8 cellular contexts compared by ENCODE assay signal in genomic region chr13:114118763-114119123, GRCh38. TPM values are rescaled to one million over a fixed set of nuclear protein-coding genes. Genes with fewer than 3 reads are reported as not detected.
DNase-seq lines count a peak whose midpoint lies in the region; ATAC-seq and TF ChIP-seq lines count a peak whose summit lies in the region.

No MANE protein-coding gene starts in this region.

- H3K27ac ChIP-seq in left ventricle myocardium inferior (replicated peaks), result peak overlapping the region; percentile 77

- H3K4me3 ChIP-seq in left ventricle myocardium inferior (peak overlapping the region; percentile 32), skeletal muscle satellite cell (ENCODE audit: low read length) (peak overlapping the region; percentile 49)

- peak; percentile 51 for DNase-seq in GM19238 (ENCODE audit: insufficient read length, low spot score)
- DNase-seq in activated CD8-positive, alpha-beta T cell treated with anti-CD3 and anti-CD28 coated beads, Interleukin-2, amount 10 ng/mL, durations not matched to agents 7 days and 5 days, result no peak
- DNase-seq in left ventricle myocardium inferior, result no peak
- no peak for DNase-seq in central memory CD4-positive, alpha-beta T cell
- DNase-seq in activated CD4-positive, alpha-beta T cell treated with anti-CD3 and anti-CD28 coated beads, Interleukin-2, amount 50 U/mL, for 48 hours, result no peak

- no peaks in the 10 kb centered on the region for H3K36me3 ChIP-seq in left ventricle myocardium inferior
- H3K36me3 ChIP-seq in skeletal muscle satellite cell (ENCODE audit: insufficient read depth, low read length), result peaks cover 3% of the 10 kb centered on the region

- CTCF ChIA-PET in activated CD8-positive, alpha-beta T cell treated with anti-CD3 and anti-CD28 coated beads, Interleukin-2, amount 10 ng/mL, durations not matched to agents 7 days and 5 days (lab: Charles Lee), result interaction anchor here (0.7 to 1.4 kb wide), 2 partner anchors 12 to 94 kb away, joined by 3 to 4 read pairs; no protein-coding TSS in a partner anchor

- H3K36me3 Mint-ChIP-seq in activated CD8-positive, alpha-beta T cell treated with anti-CD3 and anti-CD28 coated beads, Interleukin-2, amount 10 ng/mL, durations not matched to agents 7 days and 5 days (ENCODE audit: low read depth), result peaks cover 21% of the 10 kb centered on the region

- ATAC-seq in activated CD8-positive, alpha-beta T cell treated with anti-CD3 and anti-CD28 coated beads, Interleukin-2, amount 10 ng/mL, durations not matched to agents 7 days and 5 days, result no peak
- ATAC-seq in HG02678 (IDR thresholded peaks at IDR 0.05; ENCODE audit: unreplicated experiment), result no peak
- no peak for ATAC-seq in HG02759 (IDR thresholded peaks at IDR 0.05; ENCODE audit: unreplicated experiment)

- H3K27ac Mint-ChIP-seq in activated CD8-positive, alpha-beta T cell treated with anti-CD3 and anti-CD28 coated beads, Interleukin-2, amount 10 ng/mL, durations not matched to agents 7 days and 5 days, result peak overlapping the region; percentile 43

- H3K4me1 Mint-ChIP-seq in activated CD8-positive, alpha-beta T cell treated with anti-CD3 and anti-CD28 coated beads, Interleukin-2, amount 10 ng/mL, durations not matched to agents 7 days and 5 days (ENCODE audit: low read depth), result peaks cover 54% of the 10 kb centered on the region

- peaks cover 60% of the 10 kb centered on the region for H3K4me1 ChIP-seq in left ventricle myocardium inferior
- peaks cover 78% of the 10 kb centered on the region for H3K4me1 ChIP-seq in skeletal muscle satellite cell (ENCODE audit: control insufficient read depth, insufficient read depth, low read length)

- H3K4me3 Mint-ChIP-seq in activated CD8-positive, alpha-beta T cell treated with anti-CD3 and anti-CD28 coated beads, Interleukin-2, amount 10 ng/mL, durations not matched to agents 7 days and 5 days, result no peak overlapping the region

- H3K4me2 ChIP-seq in skeletal muscle satellite cell (ENCODE audit: low read length), result peak overlapping the region; percentile 80

- intact Hi-C loops in left ventricle myocardium inferior (cut with micrococcal nuclease), result no loop called here

- no peak for TF ChIP-seq CTCF in left ventricle myocardium inferior (IDR thresholded peaks at IDR 0.05; ENCODE audit: borderline replicate concordance)

- POLR2A ChIA-PET in activated CD8-positive, alpha-beta T cell treated with anti-CD3 and anti-CD28 coated beads, Interleukin-2, amount 10 ng/mL, durations not matched to agents 7 days and 5 days (lab: Charles Lee), result interaction anchor here (1.4 kb wide), 1 partner anchor 12 kb away, joined by 4 read pairs; no protein-coding TSS in a partner anchor

- peak overlapping the region; percentile 82 for H3K9ac ChIP-seq in skeletal muscle satellite cell (ENCODE audit: low read depth, low read length)

- no peaks in the 10 kb centered on the region for H3K9me3 ChIP-seq in left ventricle myocardium inferior (replicated peaks)
- H3K9me3 ChIP-seq in skeletal muscle satellite cell (replicated peaks; ENCODE audit: low read length), result no peaks in the 10 kb centered on the region

- H3K9me3 Mint-ChIP-seq in activated CD8-positive, alpha-beta T cell treated with anti-CD3 and anti-CD28 coated beads, Interleukin-2, amount 10 ng/mL, durations not matched to agents 7 days and 5 days (ENCODE audit: insufficient read depth), result no peaks in the 10 kb centered on the region

- no peaks in the 10 kb centered on the region for H3K27me3 ChIP-seq in left ventricle myocardium inferior (ENCODE audit: low read depth)
- H3K27me3 ChIP-seq in skeletal muscle satellite cell (ENCODE audit: control insufficient read depth, insufficient read depth, low read length), result no peaks in the 10 kb centered on the region

- H3K27me3 Mint-ChIP-seq in activated CD8-positive, alpha-beta T cell treated with anti-CD3 and anti-CD28 coated beads, Interleukin-2, amount 10 ng/mL, durations not matched to agents 7 days and 5 days (ENCODE audit: low read depth), result no peaks in the 10 kb centered on the region

RNA-seq across cellular contexts. Expression of gene RASA3, which starts 13.7 kb away (rescaled TPM):
- total RNA-seq in activated CD8-positive, alpha-beta T cell treated with anti-CD3 and anti-CD28 coated beads, Interleukin-2, amount 10 ng/mL, durations not matched to agents 7 days and 5 days, result 10 to 100 TPM; 36.9 to 39.3 TPM
- 9.5 TPM for total RNA-seq in left ventricle myocardium inferior
- 33.2 and 35.2 TPM in 2 replicates for total RNA-seq in skeletal muscle satellite cell (2012; rRNA removed)
